Comparison of ENCODE assay signal across 14 cellular contexts in the genomic region with DNA sequence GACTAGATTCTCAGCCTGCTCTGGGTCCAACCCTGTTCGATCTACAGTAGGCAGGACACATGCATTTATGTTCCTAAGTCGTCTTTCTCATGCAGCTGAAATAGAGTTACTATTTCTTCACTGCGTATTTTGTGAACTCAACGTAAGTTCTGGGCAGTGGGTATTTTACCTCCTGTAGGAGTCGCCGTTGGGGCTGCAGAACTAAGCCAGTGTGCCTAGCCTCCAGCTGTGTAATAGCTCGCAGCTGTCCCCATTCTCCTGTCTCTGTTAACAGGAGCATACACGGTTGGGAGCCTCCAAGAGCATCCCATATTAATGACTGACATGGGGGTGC. TPM values are rescaled to one million over a fixed set of nuclear protein-coding genes. Genes with fewer than 3 reads are reported as not detected.
DNase-seq lines count a peak whose midpoint lies in the region; ATAC-seq and TF ChIP-seq lines count a peak whose summit lies in the region.
"Had no signal": no experiment of that assay in that cellular context is flagged by ENCODE, and none has a peak within 500 bp of the region (broad histone marks: within the 10 kb centered on the region; RNA-seq: fewer than 3 reads in every experiment).

No MANE protein-coding gene starts in this region.

- H3K4me2 ChIP-seq in MM.1S (ENCODE audit: low read depth, low read length), result no peak overlapping the region

- H3K9me3 Mint-ChIP-seq in MCF 10A (ENCODE audit: unreplicated experiment), result no peaks in the 10 kb centered on the region
- H3K9me3 Mint-ChIP-seq in CD4-positive, alpha-beta T cell, result no peaks in the 10 kb centered on the region
- H3K9me3 Mint-ChIP-seq: memory B cell had no signal

- H3K36me3 Mint-ChIP-seq in MCF 10A (ENCODE audit: insufficient read depth, unreplicated experiment) (no peaks in the 10 kb centered on the region), T-helper 17 cell (ENCODE audit: low read depth) (no peaks in the 10 kb centered on the region)
- H3K36me3 Mint-ChIP-seq in CD4-positive, alpha-beta T cell (ENCODE audit: low read depth), result no peaks in the 10 kb centered on the region
- H3K36me3 Mint-ChIP-seq: activated CD8-positive, alpha-beta memory T cell treated with anti-CD3 and anti-CD28 coated beads, Interleukin-2, amount 10 ng/mL, durations not matched to agents 7 days and 5 days; CD14-positive monocyte; memory B cell had no signal

- in situ Hi-C loops in astrocyte of the cerebellum (cut with HindIII; ENCODE audit: low sequenced_read_pairs), result no loop called here

- H3K79me2 ChIP-seq in MM.1S (ENCODE audit: low read length), result no peaks in the 10 kb centered on the region

- H3K4me3 Mint-ChIP-seq in MCF 10A (ENCODE audit: unreplicated experiment) (peak overlapping the region; percentile 71), T-helper 17 cell (no peak overlapping the region)
- no peak overlapping the region for H3K4me3 Mint-ChIP-seq in CD4-positive, alpha-beta T cell
- H3K4me3 Mint-ChIP-seq: activated CD8-positive, alpha-beta memory T cell treated with anti-CD3 and anti-CD28 coated beads, Interleukin-2, amount 10 ng/mL, durations not matched to agents 7 days and 5 days; memory B cell had no signal

- no peak for TF ChIP-seq POLR2A in breast epithelium (IDR thresholded peaks at IDR 0.05)
- TF ChIP-seq POLR2A in vagina (IDR thresholded peaks at IDR 0.05), result no peak

- H3K4me1 ChIP-seq in breast epithelium (no peaks in the 10 kb centered on the region), iPS-20b (ENCODE audit: insufficient read depth, low read length) (no peaks in the 10 kb centered on the region), vagina (peaks cover 25% of the 10 kb centered on the region), MM.1S (ENCODE audit: low read length) (no peaks in the 10 kb centered on the region)

- POLR2A ChIA-PET in MCF 10A (lab: Yijun Ruan, JAX), result interaction anchor here (0.9 to 2.3 kb wide), 5 partner anchors 12 to 193 kb away, joined by 3 to 9 read pairs (median 3); no protein-coding TSS in a partner anchor
- POLR2A ChIA-PET in CD4-positive, alpha-beta T cell (lab: Charles Lee), result no interaction called here

- no peak overlapping the region for H3K9ac ChIP-seq in iPS-20b (ENCODE audit: low read depth, low read length)
- no peak overlapping the region for H3K9ac ChIP-seq in MM.1S (ENCODE audit: low read length)

- intact Hi-C loops in MCF 10A (cut with micrococcal nuclease) (loop anchor here (1.0 to 2.0 kb wide), 2 partner anchors 41 to 59 kb away; no protein-coding TSS in a partner anchor), breast epithelium (cut with DNase I; ENCODE audit: low total_unique reads) (no loop called here), vagina (cut with DNase I) (no loop called here)
- intact Hi-C loops in CD4-positive, alpha-beta T cell (cut with DNase I, micrococcal nuclease), result no loop called here

- H3K9me2 ChIP-seq in MM.1S (replicated peaks; ENCODE audit: insufficient read depth, low read length), result no peaks in the 10 kb centered on the region

- no peaks in the 10 kb centered on the region for H4K20me1 ChIP-seq in MM.1S (ENCODE audit: insufficient read depth, low read length)

- H3K4me1 Mint-ChIP-seq in MCF 10A (ENCODE audit: insufficient read depth, unreplicated experiment), result peaks cover 11% of the 10 kb centered on the region
- peaks cover 3% of the 10 kb centered on the region for H3K4me1 Mint-ChIP-seq in T-helper 17 cell
- H3K4me1 Mint-ChIP-seq in CD4-positive, alpha-beta T cell (ENCODE audit: low read depth), result peaks cover 14% of the 10 kb centered on the region

- H3K36me3 ChIP-seq in breast epithelium (no peaks in the 10 kb centered on the region), iPS-20b (ENCODE audit: insufficient read depth, low read depth, low read length) (no peaks in the 10 kb centered on the region), vagina (no peaks in the 10 kb centered on the region), MM.1S (replicated peaks; ENCODE audit: insufficient read depth, low read length) (no peaks in the 10 kb centered on the region)
- H3K36me3 ChIP-seq: upper lobe of left lung had no signal

- H3K27ac Mint-ChIP-seq in MCF 10A (ENCODE audit: low read depth, unreplicated experiment) (no peak overlapping the region), T-helper 17 cell (no peak overlapping the region)
- H3K27ac Mint-ChIP-seq in CD4-positive, alpha-beta T cell, result no peak overlapping the region
- H3K27ac Mint-ChIP-seq: activated CD8-positive, alpha-beta memory T cell treated with anti-CD3 and anti-CD28 coated beads, Interleukin-2, amount 10 ng/mL, durations not matched to agents 7 days and 5 days; memory B cell had no signal

- no TSS peak for BruUV-seq in MCF 10A (replicated peaks; lab: Mats Ljungman, UMichigan)

- no peaks in the 10 kb centered on the region for H3K27me3 Mint-ChIP-seq in MCF 10A (ENCODE audit: insufficient read depth, unreplicated experiment)
- H3K27me3 Mint-ChIP-seq in T-helper 17 cell, result no peaks in the 10 kb centered on the region
- no peaks in the 10 kb centered on the region for H3K27me3 Mint-ChIP-seq in CD4-positive, alpha-beta T cell

- H2AFZ ChIP-seq in MM.1S (ENCODE audit: low read length), result no peak overlapping the region

- DNase-seq in MCF 10A (ENCODE audit: unreplicated experiment), result no peak
- no peak for DNase-seq in breast epithelium (ENCODE audit: low spot score in 2 of 2)
- no peak for DNase-seq in astrocyte of the cerebellum (ENCODE audit: low read depth)
- no peak for DNase-seq in vagina (ENCODE audit: extremely low spot score in 2 of 2)
- DNase-seq in T-helper 17 cell, result no peak
- no peak for DNase-seq in MM.1S
- no peak for DNase-seq in CD4-positive, alpha-beta T cell
- DNase-seq: NCI-H1694, SHP77 treated with DMSO at 0.1 percent for 48 hours had no signal

- H3K9me3 ChIP-seq in breast epithelium (no peaks in the 10 kb centered on the region), iPS-20b (ENCODE audit: insufficient read depth, low read depth, low read length) (no peaks in the 10 kb centered on the region), vagina (no peaks in the 10 kb centered on the region), T-helper 17 cell (ENCODE audit: control insufficient read depth, low read length, poor library complexity, severe bottlenecking) (no peaks in the 10 kb centered on the region), MM.1S (replicated peaks; ENCODE audit: insufficient read depth, low read length) (no peaks in the 10 kb centered on the region)
- H3K9me3 ChIP-seq in CD4-positive, alpha-beta T cell (ENCODE audit: control insufficient read depth, low read length), result no peaks in the 10 kb centered on the region
- H3K9me3 ChIP-seq: upper lobe of left lung had no signal

- peak overlapping the region in 1 of 3 donors; percentile 57 for H3K4me3 ChIP-seq in breast epithelium
- H3K4me3 ChIP-seq in astrocyte of the cerebellum (ENCODE audit: low read depth, low read length), result no peak overlapping the region
- H3K4me3 ChIP-seq in iPS-20b (ENCODE audit: low read length), result peak overlapping the region; percentile 55; the same call in 1 of the 2 replicates
- H3K4me3 ChIP-seq in vagina, result peak overlapping the region in 1 of 2 donors; percentile 35
- H3K4me3 ChIP-seq in MM.1S (ENCODE audit: low read length), result no peak overlapping the region

- CTCF ChIA-PET in MCF 10A (lab: Yijun Ruan, JAX), result interaction anchor here (0.6 to 1.5 kb wide), 7 partner anchors 28 to 153 kb away, joined by 3 to 5 read pairs (median 3); a partner anchor contains a TSS
- CTCF ChIA-PET in CD4-positive, alpha-beta T cell (lab: Charles Lee), result no interaction called here

- no peak for ATAC-seq in T-helper 17 cell
- no peak for ATAC-seq in CD4-positive, alpha-beta T cell (ENCODE audit: poor library complexity)

- H3K27ac ChIP-seq in breast epithelium, result no peak overlapping the region
- H3K27ac ChIP-seq in iPS-20b (ENCODE audit: low read length), result no peak overlapping the region
- H3K27ac ChIP-seq in vagina, result peak overlapping the region; percentile 69
- no peak overlapping the region for H3K27ac ChIP-seq in MM.1S (ENCODE audit: low read length)
- H3K27ac ChIP-seq in CD4-positive, alpha-beta T cell (ENCODE audit: low read depth, low read length), result no peak overlapping the region

- H3F3A ChIP-seq in MM.1S (ENCODE audit: insufficient read depth, low read length), result no peaks in the 10 kb centered on the region

- TF ChIP-seq CTCF in MCF 10A (IDR thresholded peaks at IDR 0.05; ENCODE audit: unreplicated experiment) (peak; percentile 16), breast epithelium (IDR thresholded peaks at IDR 0.05) (no peak), astrocyte of the cerebellum (IDR thresholded peaks at IDR 0.05; ENCODE audit: low read depth, low read length, missing control alignments) (peak; percentile 40), vagina (IDR thresholded peaks at IDR 0.05) (no peak), MM.1S (IDR thresholded peaks at IDR 0.05; ENCODE audit: low read length) (no peak)
- TF ChIP-seq CTCF in CD4-positive, alpha-beta T cell (IDR thresholded peaks at IDR 0.05), result no peak

- no peaks in the 10 kb centered on the region for H3K27me3 ChIP-seq in breast epithelium
- H3K27me3 ChIP-seq in iPS-20b (ENCODE audit: insufficient read depth, low read length), result peaks cover 19% of the 10 kb centered on the region
- H3K27me3 ChIP-seq in vagina, result no peaks in the 10 kb centered on the region
- peaks cover 22% of the 10 kb centered on the region for H3K27me3 ChIP-seq in MM.1S (replicated peaks; ENCODE audit: insufficient read depth, low read length)
- no peaks in the 10 kb centered on the region for H3K27me3 ChIP-seq in CD4-positive, alpha-beta T cell (ENCODE audit: control insufficient read depth, insufficient read depth, low read length)
- H3K27me3 ChIP-seq: upper lobe of left lung had no signal

RNA-seq across cellular contexts. Expression of a gene that starts 58.4 kb away (rescaled TPM):
- 11.0 and 14.8 TPM in 2 replicates for total RNA-seq in MCF 10A (2022)
- total RNA-seq in breast epithelium, result 1 to 10 TPM; 3.8 to 4.2 (median 3.9) TPM
- total RNA-seq in vagina, result 9.3 TPM
- not detected for total RNA-seq in T-helper 17 cell
- total RNA-seq in CD4-positive, alpha-beta T cell, result not detected

Comparison
In these comparisons a context has a peak if more than half of its experiments do, and no peak if none do; other contexts are left out.
1. CTCF ChIP-seq: peak in MCF 10A (single experiment) and astrocyte of the cerebellum (single experiment); none in breast epithelium (0 of 3), vagina (0 of 3), MM.1S (single experiment) and CD4-positive, alpha-beta T cell (single experiment).